9 cellular contexts compared by ENCODE assay signal in genomic region chr13:109131698-109132257, GRCh38.
DNase-seq lines count a peak whose midpoint lies in the region; ATAC-seq and TF ChIP-seq lines count a peak whose summit lies in the region.
"Had no signal": no experiment of that assay in that cellular context is flagged by ENCODE, and none has a peak within 500 bp of the region (broad histone marks: within the 10 kb centered on the region; RNA-seq: fewer than 3 reads in every experiment).

No MANE protein-coding gene starts in this region.

- DNase-seq in Right ventricle myocardium superior: no peak
- DNase-seq in left ventricle myocardium inferior: no peak
- peak; percentile 33 for DNase-seq in brain microvascular endothelial cell
- no peak for DNase-seq in DMS153 treated with DMSO at 0.1 percent for 48 hours (lab: John Stamatoyannopoulos, UW; ENCODE audit: unreplicated experiment)
- DNase-seq in activated CD4-positive, alpha-beta memory T cell treated with anti-CD3 and anti-CD28 coated beads, Interleukin-2, amount 10 ng/mL, durations not matched to agents 7 days and 5 days: no peak
- no peak for DNase-seq in psoas muscle
- no peak for DNase-seq in NCI-H69 (lab: John Stamatoyannopoulos, UW)

- CTCF ChIA-PET in activated CD4-positive, alpha-beta memory T cell treated with anti-CD3 and anti-CD28 coated beads, Interleukin-2, amount 10 ng/mL, durations not matched to agents 7 days and 5 days (lab: Charles Lee): no interaction called here

- no peak for TF ChIP-seq CTCF in left ventricle myocardium inferior (IDR thresholded peaks at IDR 0.05; ENCODE audit: borderline replicate concordance)
- TF ChIP-seq CTCF in brain microvascular endothelial cell (IDR thresholded peaks at IDR 0.05; ENCODE audit: low read depth, low read length, missing control alignments): no peak
- no peak for TF ChIP-seq CTCF in psoas muscle (IDR thresholded peaks at IDR 0.05)

- in situ Hi-C loops in brain microvascular endothelial cell (cut with HindIII; ENCODE audit: low pct_ligation_motif_present, low sequenced_read_pairs): no loop called here

- H3K4me3 Mint-ChIP-seq in activated CD4-positive, alpha-beta memory T cell treated with anti-CD3 and anti-CD28 coated beads, Interleukin-2, amount 10 ng/mL, durations not matched to agents 7 days and 5 days: no peak overlapping the region

- intact Hi-C loops in Right ventricle myocardium superior (cut with DNase I) (no loop called here), left ventricle myocardium inferior (cut with micrococcal nuclease) (no loop called here), psoas muscle (cut with DNase I) (no loop called here)

- ATAC-seq in Right ventricle myocardium superior (ENCODE audit: poor library complexity) (peak; percentile 57), HG03196 (IDR thresholded peaks at IDR 0.05; ENCODE audit: unreplicated experiment) (peak; percentile 92), psoas muscle (no peak)
- ATAC-seq: A549 had no signal

- 42 to 45% (median 45%) methylated on average over 10 of the region's 10 CpGs for WGBS in psoas muscle, 3 donors

- peaks cover 5% of the 10 kb centered on the region for H3K4me1 ChIP-seq in left ventricle myocardium inferior
- no peaks in the 10 kb centered on the region for H3K4me1 ChIP-seq in psoas muscle
- H3K4me1 ChIP-seq: A549 had no signal

- H3K9me3 ChIP-seq in left ventricle myocardium inferior (replicated peaks): no peaks in the 10 kb centered on the region
- H3K9me3 ChIP-seq in psoas muscle: no peaks in the 10 kb centered on the region
- H3K9me3 ChIP-seq: A549 had no signal

- peaks cover 2% of the 10 kb centered on the region for H3K4me1 Mint-ChIP-seq in activated CD4-positive, alpha-beta memory T cell treated with anti-CD3 and anti-CD28 coated beads, Interleukin-2, amount 10 ng/mL, durations not matched to agents 7 days and 5 days

- no peaks in the 10 kb centered on the region for H3K36me3 ChIP-seq in left ventricle myocardium inferior
- no peaks in the 10 kb centered on the region for H3K36me3 ChIP-seq in brain microvascular endothelial cell (replicated peaks)
- H3K36me3 ChIP-seq in psoas muscle (ENCODE audit: insufficient read depth in 1 of 2, low read depth in 1 of 2): no peaks in the 10 kb centered on the region

- no peaks in the 10 kb centered on the region for H3K27me3 Mint-ChIP-seq in activated CD4-positive, alpha-beta memory T cell treated with anti-CD3 and anti-CD28 coated beads, Interleukin-2, amount 10 ng/mL, durations not matched to agents 7 days and 5 days

- H3K27me3 ChIP-seq in left ventricle myocardium inferior (ENCODE audit: low read depth) (no peaks in the 10 kb centered on the region), brain microvascular endothelial cell (replicated peaks) (no peaks in the 10 kb centered on the region), psoas muscle (ENCODE audit: insufficient read depth in 3 of 3, low read length in 2 of 3) (no peaks in the 10 kb centered on the region)

- H3K27ac Mint-ChIP-seq in activated CD4-positive, alpha-beta memory T cell treated with anti-CD3 and anti-CD28 coated beads, Interleukin-2, amount 10 ng/mL, durations not matched to agents 7 days and 5 days: no peak overlapping the region

- POLR2A ChIA-PET in activated CD4-positive, alpha-beta memory T cell treated with anti-CD3 and anti-CD28 coated beads, Interleukin-2, amount 10 ng/mL, durations not matched to agents 7 days and 5 days (lab: Charles Lee): no interaction called here

- H3K4me3 ChIP-seq in left ventricle myocardium inferior (no peak overlapping the region), brain microvascular endothelial cell (ENCODE audit: low read depth, low read length) (no peak overlapping the region), psoas muscle (no peak overlapping the region)
- H3K4me3 ChIP-seq: A549 had no signal

- no peaks in the 10 kb centered on the region for H3K36me3 Mint-ChIP-seq in activated CD4-positive, alpha-beta memory T cell treated with anti-CD3 and anti-CD28 coated beads, Interleukin-2, amount 10 ng/mL, durations not matched to agents 7 days and 5 days (ENCODE audit: low read depth)

- H3K27ac ChIP-seq in left ventricle myocardium inferior (replicated peaks): no peak overlapping the region
- H3K27ac ChIP-seq in brain microvascular endothelial cell: no peak overlapping the region
- no peak overlapping the region for H3K27ac ChIP-seq in psoas muscle
- H3K27ac ChIP-seq: A549 had no signal

- no peaks in the 10 kb centered on the region for H3K9me3 Mint-ChIP-seq in activated CD4-positive, alpha-beta memory T cell treated with anti-CD3 and anti-CD28 coated beads, Interleukin-2, amount 10 ng/mL, durations not matched to agents 7 days and 5 days

Comparison
In these comparisons a context has a peak if more than half of its experiments do, and no peak if none do; other contexts are left out.
1. ATAC-seq: peak in Right ventricle myocardium superior (single experiment) and HG03196 (single experiment); none in psoas muscle (0 of 4).